Comparison of ENCODE assay signal across 19 cellular contexts in genomic region chr4:122577189-122577553, GRCh38. TPM values are rescaled to one million over a fixed set of nuclear protein-coding genes. Genes with fewer than 3 reads are reported as not detected.
DNase-seq lines count a peak whose midpoint lies in the region; ATAC-seq and TF ChIP-seq lines count a peak whose summit lies in the region.
"Had no signal": no experiment of that assay in that cellular context is flagged by ENCODE, and none has a peak within 500 bp of the region (broad histone marks: within the 10 kb centered on the region; RNA-seq: fewer than 3 reads in every experiment).

No MANE protein-coding gene starts in this region.

- CTCF ChIA-PET in SK-N-SH (lab: Yijun Ruan, JAX), result interaction anchor here (0.5 to 4.8 kb wide), 27 partner anchors 10 to 1206 kb away, joined by 3 to 58 read pairs (median 4); no protein-coding TSS in a partner anchor
- CTCF ChIA-PET in CD4-positive, alpha-beta memory T cell (lab: Charles Lee; ENCODE audit: partially characterized antibody), result interaction anchor here (0.7 to 4.6 kb wide), 40 partner anchors 9 to 708 kb away, joined by 3 to 38 read pairs (median 6); partner anchors contain the start of genes IL2 and TRPC3
- CTCF ChIA-PET in activated CD8-positive, alpha-beta T cell treated with anti-CD3 and anti-CD28 coated beads, Interleukin-2, amount 10 ng/mL, durations not matched to agents 7 days and 5 days (lab: Charles Lee), result interaction anchor here (0.6 to 3.8 kb wide), 42 partner anchors 9 to 700 kb away, joined by 3 to 54 read pairs (median 4); partner anchors contain the start of genes IL2 and TRPC3
- CTCF ChIA-PET in naive thymus-derived CD4-positive, alpha-beta T cell (lab: Charles Lee), result interaction anchor here (0.9 to 2.8 kb wide), 6 partner anchors 34 to 676 kb away, joined by 3 to 18 read pairs (median 10); no protein-coding TSS in a partner anchor

- H3K27me3 ChIP-seq in SK-N-SH (ENCODE audit: insufficient read depth), result no peaks in the 10 kb centered on the region
- no peaks in the 10 kb centered on the region for H3K27me3 ChIP-seq in CD4-positive, alpha-beta memory T cell (ENCODE audit: insufficient read depth, low read length)
- H3K27me3 ChIP-seq in naive thymus-derived CD4-positive, alpha-beta T cell (ENCODE audit: control insufficient read depth in 2 of 2, insufficient read depth in 2 of 2, low read length in 2 of 2), result no peaks in the 10 kb centered on the region
- H3K27me3 ChIP-seq: SJSA1 had no signal

- H3K27ac Mint-ChIP-seq in CD4-positive, alpha-beta memory T cell, result peak overlapping the region; percentile 44 to 95 (median 87)
- H3K27ac Mint-ChIP-seq in activated CD8-positive, alpha-beta T cell treated with anti-CD3 and anti-CD28 coated beads, Interleukin-2, amount 10 ng/mL, durations not matched to agents 7 days and 5 days, result no peak overlapping the region
- H3K27ac Mint-ChIP-seq in naive thymus-derived CD4-positive, alpha-beta T cell, result peak overlapping the region; percentile 8 to 87 (median 42)

- H3F3A ChIP-seq in SK-N-SH (replicated peaks; ENCODE audit: insufficient read depth), result no peaks in the 10 kb centered on the region

- H3K4me1 ChIP-seq in SK-N-SH (ENCODE audit: control insufficient read depth in 1 of 2, insufficient read depth in 2 of 2, low read depth in 1 of 2, low read length in 1 of 2), result no peaks in the 10 kb centered on the region
- H3K4me1 ChIP-seq in CD4-positive, alpha-beta memory T cell (ENCODE audit: insufficient read depth, low read length), result peaks cover 32% of the 10 kb centered on the region
- H3K4me1 ChIP-seq in naive thymus-derived CD4-positive, alpha-beta T cell (ENCODE audit: control insufficient read depth in 2 of 2, insufficient read depth in 2 of 2, low read length in 2 of 2), result peaks cover 7 to 14% of the 10 kb centered on the region in 2 donors
- H3K4me1 ChIP-seq: SJSA1 had no signal

- intact Hi-C loops in CD4-positive, alpha-beta memory T cell (cut with micrococcal nuclease), result loop anchor here (1.0 to 5.0 kb wide), 8 partner anchors 121 to 755 kb away; partner anchors contain the start of genes BLTP1, CCNA2 and IL2
- intact Hi-C loops in naive thymus-derived CD4-positive, alpha-beta T cell (cut with micrococcal nuclease), result loop anchor here (1.0 to 10.0 kb wide), 17 partner anchors 68 to 1685 kb away; partner anchors contain the start of gene CCNA2 (in 1 of the 2)

- H3K9me3 ChIP-seq in SK-N-SH, result no peaks in the 10 kb centered on the region
- H3K9me3 ChIP-seq in CD4-positive, alpha-beta memory T cell (ENCODE audit: control insufficient read depth in 1 of 2, low read length in 2 of 2), result no peaks in the 10 kb centered on the region
- H3K9me3 ChIP-seq in naive thymus-derived CD4-positive, alpha-beta T cell (ENCODE audit: control insufficient read depth in 2 of 3, low read length in 3 of 3), result no peaks in the 10 kb centered on the region
- H3K9me3 ChIP-seq: SJSA1, thoracic aorta had no signal

- WGBS in SK-N-SH (ENCODE audit: low lambda C conversion rate), result 17% methylated on average over 2 of the region's 2 CpGs

- TF ChIP-seq RAD21 in SK-N-SH (IDR thresholded peaks at IDR 0.05; ENCODE audit: low read length), result no peak

- no peak overlapping the region for H3K9ac ChIP-seq in SK-N-SH
- H3K9ac ChIP-seq: BLaER1 treated with 17β-estradiol and CSF1 and Interleukin-3, amounts not matched to agents 10 nM and 100 nM had no signal

- no peaks in the 10 kb centered on the region for H3K9me2 ChIP-seq in SK-N-SH

- H3K27me3 Mint-ChIP-seq in CD4-positive, alpha-beta memory T cell, result no peaks in the 10 kb centered on the region
- peaks cover 2% of the 10 kb centered on the region for H3K27me3 Mint-ChIP-seq in activated CD8-positive, alpha-beta T cell treated with anti-CD3 and anti-CD28 coated beads, Interleukin-2, amount 10 ng/mL, durations not matched to agents 7 days and 5 days (ENCODE audit: low read depth)
- H3K27me3 Mint-ChIP-seq in naive thymus-derived CD4-positive, alpha-beta T cell, result peaks cover 0 to 6% (median 0%) of the 10 kb centered on the region in 5 donors

- H4K20me1 ChIP-seq in SK-N-SH (ENCODE audit: insufficient read depth), result no peaks in the 10 kb centered on the region

- no peak overlapping the region for H3K27ac ChIP-seq in SK-N-SH (ENCODE audit: low read depth in 2 of 2, low read length in 1 of 2)
- H3K27ac ChIP-seq in CD4-positive, alpha-beta memory T cell (ENCODE audit: low read depth, low read length), result no peak overlapping the region
- H3K27ac ChIP-seq in naive thymus-derived CD4-positive, alpha-beta T cell (ENCODE audit: low read depth, low read length), result no peak overlapping the region
- H3K27ac ChIP-seq: 22Rv1; BLaER1 treated with 17β-estradiol and CSF1 and Interleukin-3, amounts not matched to agents 10 nM and 100 nM; SJSA1; thoracic aorta had no signal

- H3K4me3 ChIP-seq in SK-N-SH (ENCODE audit: low read depth in 2 of 2, low read length in 1 of 2), result no peak overlapping the region
- no peak overlapping the region for H3K4me3 ChIP-seq in CD4-positive, alpha-beta memory T cell (ENCODE audit: low read length in 2 of 2)
- H3K4me3 ChIP-seq in naive thymus-derived CD4-positive, alpha-beta T cell (ENCODE audit: low read length), result no peak overlapping the region
- H3K4me3 ChIP-seq: BLaER1 treated with 17β-estradiol and CSF1 and Interleukin-3, amounts not matched to agents 10 nM and 100 nM; K562; SJSA1; thoracic aorta had no signal

- peaks cover 29 to 44% (median 31%) of the 10 kb centered on the region in 4 donors for H3K4me1 Mint-ChIP-seq in CD4-positive, alpha-beta memory T cell
- peaks cover 44% of the 10 kb centered on the region for H3K4me1 Mint-ChIP-seq in activated CD8-positive, alpha-beta T cell treated with anti-CD3 and anti-CD28 coated beads, Interleukin-2, amount 10 ng/mL, durations not matched to agents 7 days and 5 days (ENCODE audit: low read depth)
- H3K4me1 Mint-ChIP-seq in naive thymus-derived CD4-positive, alpha-beta T cell, result peaks cover 13 to 50% (median 45%) of the 10 kb centered on the region in 7 donors

- no peaks in the 10 kb centered on the region for H3K36me3 Mint-ChIP-seq in CD4-positive, alpha-beta memory T cell
- H3K36me3 Mint-ChIP-seq in activated CD8-positive, alpha-beta T cell treated with anti-CD3 and anti-CD28 coated beads, Interleukin-2, amount 10 ng/mL, durations not matched to agents 7 days and 5 days (ENCODE audit: low read depth), result no peaks in the 10 kb centered on the region
- peaks cover 0 to 14% (median 0%) of the 10 kb centered on the region in 5 donors for H3K36me3 Mint-ChIP-seq in naive thymus-derived CD4-positive, alpha-beta T cell

- POLR2A ChIA-PET in SK-N-SH (lab: Yijun Ruan, JAX), result no interaction called here
- POLR2A ChIA-PET in CD4-positive, alpha-beta memory T cell (lab: Charles Lee; ENCODE audit: partially characterized antibody), result interaction anchor here (1.1 to 3.2 kb wide), 6 partner anchors 120 to 776 kb away, joined by 3 to 39 read pairs (median 4); partner anchors contain the start of genes EXOSC9 and IL2
- POLR2A ChIA-PET in activated CD8-positive, alpha-beta T cell treated with anti-CD3 and anti-CD28 coated beads, Interleukin-2, amount 10 ng/mL, durations not matched to agents 7 days and 5 days (lab: Charles Lee), result no interaction called here
- POLR2A ChIA-PET in naive thymus-derived CD4-positive, alpha-beta T cell (lab: Charles Lee), result no interaction called here

- ATAC-seq in SK-N-SH treated with all-trans-retinoic acid at 6 μM for 48 hours, result peak; percentile 15; the same call in 1 of the 3 replicates
- ATAC-seq in activated CD8-positive, alpha-beta T cell treated with anti-CD3 and anti-CD28 coated beads, Interleukin-2, amount 10 ng/mL, durations not matched to agents 7 days and 5 days, result no peak
- ATAC-seq in naive thymus-derived CD4-positive, alpha-beta T cell, result no peak
- ATAC-seq: sciatic nerve had no signal

- no peak overlapping the region for H3K4me2 ChIP-seq in SK-N-SH

- no peaks in the 10 kb centered on the region for H3K36me3 ChIP-seq in SK-N-SH (replicated peaks in 1 of 2; ENCODE audit: control insufficient read depth in 1 of 2, insufficient read depth in 2 of 2, low read length in 1 of 2)
- no peaks in the 10 kb centered on the region for H3K36me3 ChIP-seq in CD4-positive, alpha-beta memory T cell (ENCODE audit: insufficient read depth, low read length)
- no peaks in the 10 kb centered on the region for H3K36me3 ChIP-seq in naive thymus-derived CD4-positive, alpha-beta T cell (ENCODE audit: control insufficient read depth in 2 of 3, insufficient read depth in 3 of 3, low read length in 3 of 3)
- H3K36me3 ChIP-seq: BLaER1 treated with 17β-estradiol and CSF1 and Interleukin-3, amounts not matched to agents 10 nM and 100 nM; SJSA1; thoracic aorta had no signal

- H3K79me2 ChIP-seq in SK-N-SH (ENCODE audit: insufficient read depth), result no peaks in the 10 kb centered on the region

- H2AFZ ChIP-seq in SK-N-SH (ENCODE audit: low read depth), result no peak overlapping the region

- H3K9me3 Mint-ChIP-seq in CD4-positive, alpha-beta memory T cell, result peaks cover 0 to 1% (median 0%) of the 10 kb centered on the region in 8 donors
- no peaks in the 10 kb centered on the region for H3K9me3 Mint-ChIP-seq in activated CD8-positive, alpha-beta T cell treated with anti-CD3 and anti-CD28 coated beads, Interleukin-2, amount 10 ng/mL, durations not matched to agents 7 days and 5 days (ENCODE audit: insufficient read depth)
- peaks cover 0 to 7% (median 0%) of the 10 kb centered on the region in 11 donors for H3K9me3 Mint-ChIP-seq in naive thymus-derived CD4-positive, alpha-beta T cell

- peak overlapping the region in 5 of 8 donors; percentile 9 to 33 (median 18) for H3K4me3 Mint-ChIP-seq in CD4-positive, alpha-beta memory T cell
- peak overlapping the region; percentile 23 for H3K4me3 Mint-ChIP-seq in activated CD8-positive, alpha-beta T cell treated with anti-CD3 and anti-CD28 coated beads, Interleukin-2, amount 10 ng/mL, durations not matched to agents 7 days and 5 days
- peak overlapping the region; percentile 1 to 78 (median 18) for H3K4me3 Mint-ChIP-seq in naive thymus-derived CD4-positive, alpha-beta T cell

- no peak for TF ChIP-seq CTCF in SK-N-SH (IDR thresholded peaks at IDR 0.05)

- no peak for TF ChIP-seq EP300 in SK-N-SH (IDR thresholded peaks at IDR 0.05; ENCODE audit: borderline replicate concordance in 1 of 2, low read depth in 1 of 2, low read length in 1 of 2)

- DNase-seq in SK-N-SH, result no peak
- no peak for DNase-seq in CD4-positive, alpha-beta memory T cell
- no peak for DNase-seq in activated CD8-positive, alpha-beta T cell treated with anti-CD3 and anti-CD28 coated beads, Interleukin-2, amount 10 ng/mL, durations not matched to agents 7 days and 5 days
- DNase-seq in naive thymus-derived CD4-positive, alpha-beta T cell, result no peak
- no peak for DNase-seq in NCI-H748 (lab: John Stamatoyannopoulos, UW; ENCODE audit: unreplicated experiment)
- no peak for DNase-seq in NCI-H82 (lab: John Stamatoyannopoulos, UW)
- no peak for DNase-seq in NCI-H1417 (lab: John Stamatoyannopoulos, UW)
- DNase-seq: left ventricle myocardium superior, NCI-H2081 treated with DMSO at 0.1 percent for 48 hours had no signal

RNA-seq across cellular contexts. Expression of gene IL21, which starts 43.7 kb away (rescaled TPM):
- not detected in 2 replicates for polyA plus RNA-seq in SK-N-SH (2012; rRNA removed)
- not detected in 2 replicates for polyA plus RNA-seq in SK-N-SH (2012; cell fraction: cytosol; rRNA removed)
- polyA plus RNA-seq in SK-N-SH (2012; cell fraction: nucleus; rRNA removed), result not detected in 2 replicates
- total RNA-seq in CD4-positive, alpha-beta memory T cell, result under 1 TPM in 1 of 2 experiments, not detected in 1; 0.28 TPM
- polyA plus RNA-seq in CD4-positive, alpha-beta memory T cell, result under 1 TPM in 1 of 2 donors, not detected in 1; 0.10 TPM
- not detected for total RNA-seq in activated CD8-positive, alpha-beta T cell treated with anti-CD3 and anti-CD28 coated beads, Interleukin-2, amount 10 ng/mL, durations not matched to agents 7 days and 5 days
- total RNA-seq in naive thymus-derived CD4-positive, alpha-beta T cell, result 1 to 10 TPM in 1 of 5 experiments, not detected in 4; 7.3 TPM
- not detected for polyA plus RNA-seq in naive thymus-derived CD4-positive, alpha-beta T cell
- total RNA-seq: bronchial epithelial cell, esophagus mucosa, K562, left ventricle myocardium superior, omental fat pad, sciatic nerve, SJSA1, thoracic aorta had no signal
- polyA plus RNA-seq: K562 had no signal
